ENCODE assay signal across 1 cellular context in the genomic region with DNA sequence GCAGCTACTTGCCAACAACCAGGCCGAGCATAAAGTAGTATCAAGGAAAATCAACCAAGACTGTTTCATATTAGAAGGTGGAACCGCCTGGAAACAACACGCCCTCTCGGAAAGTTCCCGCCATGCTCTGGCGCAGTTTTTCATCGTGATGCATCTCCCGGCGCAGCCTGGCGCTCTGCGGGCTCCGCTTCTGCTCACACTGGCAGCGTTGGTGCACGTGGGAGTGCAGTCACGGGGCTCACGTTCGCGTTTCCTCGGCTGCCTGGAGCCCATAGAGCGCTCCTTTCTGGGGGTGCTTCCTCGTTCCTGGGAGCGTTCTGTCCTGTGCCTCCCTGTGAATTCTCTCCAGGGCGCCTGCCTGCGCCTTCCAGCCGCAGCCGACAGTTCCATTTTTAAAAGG.
TF ChIP-seq lines count a peak whose summit lies in the region.

No MANE protein-coding gene starts in this region.

TF ChIP-seq in GM23338, 12 proteins besides CTCF, POLR2A, EP300 and RAD21 (continued from another document):
- TF ChIP-seq ZNF331 (CRISPR knock-in tag; IDR thresholded peaks at IDR 0.05; ENCODE audit: low read depth) = no peak
- no peak for TF ChIP-seq JUNB (IDR thresholded peaks at IDR 0.05; ENCODE audit: unreplicated experiment)
- TF ChIP-seq, protein P1, sequence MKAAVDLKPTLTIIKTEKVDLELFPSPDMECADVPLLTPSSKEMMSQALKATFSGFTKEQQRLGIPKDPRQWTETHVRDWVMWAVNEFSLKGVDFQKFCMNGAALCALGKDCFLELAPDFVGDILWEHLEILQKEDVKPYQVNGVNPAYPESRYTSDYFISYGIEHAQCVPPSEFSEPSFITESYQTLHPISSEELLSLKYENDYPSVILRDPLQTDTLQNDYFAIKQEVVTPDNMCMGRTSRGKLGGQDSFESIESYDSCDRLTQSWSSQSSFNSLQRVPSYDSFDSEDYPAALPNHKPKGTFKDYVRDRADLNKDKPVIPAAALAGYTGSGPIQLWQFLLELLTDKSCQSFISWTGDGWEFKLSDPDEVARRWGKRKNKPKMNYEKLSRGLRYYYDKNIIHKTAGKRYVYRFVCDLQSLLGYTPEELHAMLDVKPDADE (IDR thresholded peaks at IDR 0.05) = no peak
- no peak for TF ChIP-seq CREB1 (CRISPR knock-in tag; IDR thresholded peaks at IDR 0.05; ENCODE audit: low read depth)
- TF ChIP-seq NANOG (IDR thresholded peaks at IDR 0.05; ENCODE audit: borderline replicate concordance) = no peak
- no peak for TF ChIP-seq EZH2phosphoT487 (IDR thresholded peaks at IDR 0.05; ENCODE audit: unreplicated experiment)
- no peak for TF ChIP-seq STAT1 (IDR thresholded peaks at IDR 0.05; ENCODE audit: unreplicated experiment)
- no peak for TF ChIP-seq POLR2AphosphoS5 (IDR thresholded peaks at IDR 0.05; ENCODE audit: low read depth)
- TF ChIP-seq ZNF114 (CRISPR knock-in tag; IDR thresholded peaks at IDR 0.05) = no peak
- TF ChIP-seq, protein P2, sequence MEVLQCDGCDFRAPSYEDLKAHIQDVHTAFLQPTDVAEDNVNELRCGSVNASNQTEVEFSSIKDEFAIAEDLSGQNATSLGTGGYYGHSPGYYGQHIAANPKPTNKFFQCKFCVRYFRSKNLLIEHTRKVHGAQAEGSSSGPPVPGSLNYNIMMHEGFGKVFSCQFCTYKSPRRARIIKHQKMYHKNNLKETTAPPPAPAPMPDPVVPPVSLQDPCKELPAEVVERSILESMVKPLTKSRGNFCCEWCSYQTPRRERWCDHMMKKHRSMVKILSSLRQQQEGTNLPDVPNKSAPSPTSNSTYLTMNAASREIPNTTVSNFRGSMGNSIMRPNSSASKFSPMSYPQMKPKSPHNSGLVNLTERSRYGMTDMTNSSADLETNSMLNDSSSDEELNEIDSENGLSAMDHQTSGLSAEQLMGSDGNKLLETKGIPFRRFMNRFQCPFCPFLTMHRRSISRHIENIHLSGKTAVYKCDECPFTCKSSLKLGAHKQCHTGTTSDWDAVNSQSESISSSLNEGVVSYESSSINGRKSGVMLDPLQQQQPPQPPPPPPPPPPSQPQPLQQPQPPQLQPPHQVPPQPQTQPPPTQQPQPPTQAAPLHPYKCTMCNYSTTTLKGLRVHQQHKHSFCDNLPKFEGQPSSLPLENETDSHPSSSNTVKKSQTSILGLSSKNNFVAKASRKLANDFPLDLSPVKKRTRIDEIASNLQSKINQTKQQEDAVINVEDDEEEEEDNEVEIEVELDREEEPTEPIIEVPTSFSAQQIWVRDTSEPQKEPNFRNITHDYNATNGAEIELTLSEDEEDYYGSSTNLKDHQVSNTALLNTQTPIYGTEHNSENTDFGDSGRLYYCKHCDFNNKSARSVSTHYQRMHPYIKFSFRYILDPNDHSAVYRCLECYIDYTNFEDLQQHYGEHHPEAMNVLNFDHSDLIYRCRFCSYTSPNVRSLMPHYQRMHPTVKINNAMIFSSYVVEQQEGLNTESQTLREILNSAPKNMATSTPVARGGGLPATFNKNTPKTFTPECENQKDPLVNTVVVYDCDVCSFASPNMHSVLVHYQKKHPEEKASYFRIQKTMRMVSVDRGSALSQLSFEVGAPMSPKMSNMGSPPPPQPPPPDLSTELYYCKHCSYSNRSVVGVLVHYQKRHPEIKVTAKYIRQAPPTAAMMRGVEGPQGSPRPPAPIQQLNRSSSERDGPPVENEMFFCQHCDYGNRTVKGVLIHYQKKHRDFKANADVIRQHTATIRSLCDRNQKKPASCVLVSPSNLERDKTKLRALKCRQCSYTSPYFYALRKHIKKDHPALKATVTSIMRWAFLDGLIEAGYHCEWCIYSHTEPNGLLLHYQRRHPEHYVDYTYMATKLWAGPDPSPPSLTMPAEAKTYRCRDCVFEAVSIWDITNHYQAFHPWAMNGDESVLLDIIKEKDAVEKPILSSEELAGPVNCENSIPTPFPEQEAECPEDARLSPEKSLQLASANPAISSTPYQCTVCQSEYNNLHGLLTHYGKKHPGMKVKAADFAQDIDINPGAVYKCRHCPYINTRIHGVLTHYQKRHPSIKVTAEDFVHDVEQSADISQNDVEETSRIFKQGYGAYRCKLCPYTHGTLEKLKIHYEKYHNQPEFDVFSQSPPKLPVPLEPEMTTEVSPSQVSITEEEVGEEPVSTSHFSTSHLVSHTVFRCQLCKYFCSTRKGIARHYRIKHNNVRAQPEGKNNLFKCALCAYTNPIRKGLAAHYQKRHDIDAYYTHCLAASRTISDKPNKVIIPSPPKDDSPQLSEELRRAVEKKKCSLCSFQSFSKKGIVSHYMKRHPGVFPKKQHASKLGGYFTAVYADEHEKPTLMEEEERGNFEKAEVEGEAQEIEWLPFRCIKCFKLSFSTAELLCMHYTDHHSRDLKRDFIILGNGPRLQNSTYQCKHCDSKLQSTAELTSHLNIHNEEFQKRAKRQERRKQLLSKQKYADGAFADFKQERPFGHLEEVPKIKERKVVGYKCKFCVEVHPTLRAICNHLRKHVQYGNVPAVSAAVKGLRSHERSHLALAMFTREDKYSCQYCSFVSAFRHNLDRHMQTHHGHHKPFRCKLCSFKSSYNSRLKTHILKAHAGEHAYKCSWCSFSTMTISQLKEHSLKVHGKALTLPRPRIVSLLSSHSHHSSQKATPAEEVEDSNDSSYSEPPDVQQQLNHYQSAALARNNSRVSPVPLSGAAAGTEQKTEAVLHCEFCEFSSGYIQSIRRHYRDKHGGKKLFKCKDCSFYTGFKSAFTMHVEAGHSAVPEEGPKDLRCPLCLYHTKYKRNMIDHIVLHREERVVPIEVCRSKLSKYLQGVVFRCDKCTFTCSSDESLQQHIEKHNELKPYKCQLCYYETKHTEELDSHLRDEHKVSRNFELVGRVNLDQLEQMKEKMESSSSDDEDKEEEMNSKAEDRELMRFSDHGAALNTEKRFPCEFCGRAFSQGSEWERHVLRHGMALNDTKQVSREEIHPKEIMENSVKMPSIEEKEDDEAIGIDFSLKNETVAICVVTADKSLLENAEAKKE (CRISPR knock-in tag; IDR thresholded peaks at IDR 0.05) = no peak
- TF ChIP-seq EZH2 (IDR thresholded peaks at IDR 0.05; ENCODE audit: low read depth, unreplicated experiment) = no peak
TF ChIP-seq in GM23338: peak in this region for 0.
